24 cellular contexts compared by ENCODE assay signal in the genomic region with DNA sequence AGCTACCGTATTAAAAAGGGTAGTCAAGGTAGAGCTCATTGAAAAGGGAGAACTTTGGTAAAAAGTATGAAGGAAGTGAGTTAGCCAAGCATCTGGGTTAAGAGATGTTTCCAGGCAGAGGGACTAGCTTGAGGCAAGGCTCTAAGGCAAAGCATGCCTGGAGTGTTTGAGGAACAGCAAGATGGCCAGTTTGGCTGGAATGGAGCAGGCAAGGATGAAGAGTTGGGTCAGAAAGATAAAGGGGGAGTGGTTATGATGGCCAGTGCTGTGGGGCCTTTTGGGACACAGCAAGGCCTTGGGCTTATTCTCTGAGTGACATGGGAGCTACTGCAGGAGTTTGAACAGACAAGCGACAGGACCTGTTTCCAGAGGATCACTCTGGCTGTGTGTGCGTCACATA. TPM values are rescaled to one million over a fixed set of nuclear protein-coding genes. Genes with fewer than 3 reads are reported as not detected.
A peak's percentile ranks its signal among the peaks of the same experiment; 100 is the strongest.
DNase-seq lines count a peak whose midpoint lies in the region; ATAC-seq, FAIRE-seq and TF ChIP-seq lines count a peak whose summit lies in the region.
"Had no signal": no experiment of that assay in that cellular context is flagged by ENCODE, and none has a peak within 500 bp of the region (broad histone marks: within the 10 kb centered on the region; RNA-seq: fewer than 3 reads in every experiment).

No MANE protein-coding gene starts in this region.

- H3K9me3 ChIP-seq in K562 (replicated peaks; ENCODE audit: control insufficient read depth, insufficient read depth, low read depth, low read length) (no peaks in the 10 kb centered on the region), trophoblast cell (ENCODE audit: insufficient read depth, low read depth, low read length) (peaks cover 2% of the 10 kb centered on the region)
- H3K9me3 ChIP-seq: BE2C, BLaER1 had no signal

- no peak for TF ChIP-seq POLR2A in K562 (conservative IDR thresholded peaks at IDR 0.05)

- H2AFZ ChIP-seq in K562 (ENCODE audit: low read depth, low read length) (no peak overlapping the region), trophoblast cell (ENCODE audit: insufficient read depth, low read length, poor library complexity) (no peak overlapping the region)

- intact Hi-C loops in K562 (cut with micrococcal nuclease): no loop called here

- no peak overlapping the region for H3K27ac ChIP-seq in K562 (ENCODE audit: extremely low read depth, low read depth, low read length)
- H3K27ac ChIP-seq in trophoblast cell (ENCODE audit: low read depth, low read length): no peak overlapping the region
- H3K27ac ChIP-seq: BLaER1 had no signal

- H3K79me1 ChIP-seq in trophoblast cell (ENCODE audit: low read length): no peaks in the 10 kb centered on the region

- no peak for TF ChIP-seq RAD21 in K562 (CRISPR knock-in tag; conservative IDR thresholded peaks at IDR 0.05 in 1 of 2, IDR thresholded peaks at IDR 0.05 in 1 of 2)

- no peaks in the 10 kb centered on the region for H3K79me2 ChIP-seq in K562 (ENCODE audit: control insufficient read depth, insufficient read depth, low read length)
- H3K79me2 ChIP-seq in trophoblast cell (ENCODE audit: control insufficient read depth, insufficient read depth, low read length, poor library complexity): no peaks in the 10 kb centered on the region

- no peak overlapping the region for H2AK5ac ChIP-seq in trophoblast cell (ENCODE audit: low read length)

- H3K4me3 ChIP-seq in K562 (no peak overlapping the region), trophoblast cell (ENCODE audit: low read depth, low read length) (no peak overlapping the region)
- H3K4me3 ChIP-seq: BLaER1, GM12878 had no signal

- 80% methylated on average over 3 of the region's 3 CpGs for WGBS in K562 (ENCODE audit: insufficient coverage, low coverage, missing lambda C conversion rate)
- no CpG with 5 or more reads among the region's 3 CpGs for WGBS in trophoblast cell (ENCODE audit: extremely low coverage, insufficient coverage, insufficient read length)

- POLR2A ChIA-PET in K562 (lab: Yijun Ruan, JAX): interaction anchor here (1.1 kb wide), 1 partner anchor 12 kb away, joined by 10 read pairs; no protein-coding TSS in a partner anchor

- BruUV-seq in K562 (replicated peaks; lab: Mats Ljungman, UMichigan): no TSS peak

- H2BK12ac ChIP-seq in trophoblast cell (ENCODE audit: low read length): no peak overlapping the region

- no peak for TF ChIP-seq EP300 in K562 (IDR thresholded peaks at IDR 0.05; ENCODE audit: low read length)

- no peak overlapping the region for H4K91ac ChIP-seq in trophoblast cell (ENCODE audit: low read depth, low read length)

- peaks cover 4 to 13% of the 10 kb centered on the region in 2 experiments; a peak in 3 of 5 replicates for H3K27me3 ChIP-seq in K562 (ENCODE audit: control insufficient read depth in 2 of 2, insufficient read depth in 2 of 2, low read length in 2 of 2)
- H3K27me3 ChIP-seq in trophoblast cell (ENCODE audit: insufficient read depth, low read length): no peaks in the 10 kb centered on the region
- H3K27me3 ChIP-seq: BLaER1 had no signal

- no peaks in the 10 kb centered on the region; the same call in 1 of the 2 replicates for H4K20me1 ChIP-seq in K562 (replicated peaks; ENCODE audit: control insufficient read depth, insufficient read depth, low read length)
- H4K20me1 ChIP-seq: BLaER1 had no signal

- in situ Hi-C loops in K562 (cut with MboI): no loop called here

- no peak overlapping the region for H3K9ac ChIP-seq in K562 (ENCODE audit: insufficient read depth in 1 of 2, low read depth in 2 of 2, low read length in 2 of 2)
- H3K9ac ChIP-seq in trophoblast cell (ENCODE audit: low read length): no peak overlapping the region
- H3K9ac ChIP-seq: BLaER1 had no signal

- ATAC-seq in K562 (no peak; the same call in 2 of the 3 replicates), GM18519 (IDR thresholded peaks at IDR 0.05; ENCODE audit: low FRiP score, unreplicated experiment) (no peak), GM19351 (IDR thresholded peaks at IDR 0.05; ENCODE audit: unreplicated experiment) (no peak)
- ATAC-seq: GM12878 had no signal

- CTCF ChIA-PET in K562 (lab: Yijun Ruan, JAX; ENCODE audit: low intra/inter-chr PET ratio): no interaction called here

- DNase-seq in K562 (ENCODE audit: extremely low read depth in 1 of 4, low spot score in 3 of 4) (no peak), trophoblast cell (peak; percentile 77 to 80), ecto neural progenitor cell (ENCODE audit: low spot score) (no peak)
- DNase-seq: 8988T; ACHN; BE2C; C1 segment of cervical spinal cord; CD4-positive, alpha-beta memory T cell; CD4-positive, CD25-positive, alpha-beta regulatory T cell; CD8-positive, alpha-beta memory T cell; COR-L47; DMS 273 treated with DMSO at 0.1 percent for 48 hours; DMS153; DMS53; DND-41; EL; GDM1 had no signal

- no peak overlapping the region for H2BK120ac ChIP-seq in trophoblast cell (ENCODE audit: insufficient read depth, low read length, poor library complexity)

- no peak overlapping the region for H4K8ac ChIP-seq in trophoblast cell (ENCODE audit: low read depth, low read length)

- H3K36me3 ChIP-seq in K562 (ENCODE audit: control insufficient read depth, insufficient read depth, low read length) (peaks cover 3% of the 10 kb centered on the region; the same call in 1 of the 3 replicates), trophoblast cell (ENCODE audit: control insufficient read depth in 1 of 2, insufficient read depth in 2 of 2, low read length in 2 of 2) (no peaks in the 10 kb centered on the region)
- H3K36me3 ChIP-seq: BE2C had no signal

- H4K12ac ChIP-seq in trophoblast cell (ENCODE audit: low read depth, low read length): no peak overlapping the region

- H3K23ac ChIP-seq in trophoblast cell (ENCODE audit: low read length): no peak overlapping the region

- FAIRE-seq in K562 (lab: Jason Lieb, UNC): no peak
- FAIRE-seq: A204.1, GM12878, GM12892, GM18507 had no signal

- no peak overlapping the region for H2BK5ac ChIP-seq in trophoblast cell (ENCODE audit: low read depth, low read length, poor library complexity)

- no peak overlapping the region for H3K14ac ChIP-seq in trophoblast cell (ENCODE audit: low read length)

- H3K18ac ChIP-seq in trophoblast cell (ENCODE audit: low read length): no peak overlapping the region

- no peak for TF ChIP-seq CTCF in K562 (IDR thresholded peaks at IDR 0.05 in 2 of 3, conservative IDR thresholded peaks at IDR 0.05 in 1 of 3; ENCODE audit: insufficient read depth in 2 of 3, low read depth in 1 of 3, low read length in 3 of 3)

- H3K9me1 ChIP-seq in K562 (ENCODE audit: control insufficient read depth, insufficient read depth, low read length): no peaks in the 10 kb centered on the region

- no peaks in the 10 kb centered on the region; a peak in 2 of 5 replicates for H3K4me1 ChIP-seq in K562 (replicated peaks in 1 of 2; ENCODE audit: control insufficient read depth in 2 of 2, insufficient read depth in 2 of 2, low read length in 2 of 2)
- H3K4me1 ChIP-seq in trophoblast cell (ENCODE audit: control insufficient read depth in 1 of 2, insufficient read depth in 2 of 2, low read length in 2 of 2): no peaks in the 10 kb centered on the region
- H3K4me1 ChIP-seq: BE2C, BLaER1 had no signal

- H3K4me2 ChIP-seq in K562 (ENCODE audit: insufficient read depth, low read length) (no peak overlapping the region), trophoblast cell (ENCODE audit: low read length) (no peak overlapping the region)
- H3K4me2 ChIP-seq: BLaER1 had no signal

- H3K4ac ChIP-seq in trophoblast cell (ENCODE audit: low read depth, low read length): no peak overlapping the region

TF ChIP-seq in K562, 482 proteins besides CTCF, POLR2A, EP300 and RAD21:
- TF ChIP-seq SMARCB1 (IDR thresholded peaks at IDR 0.05; ENCODE audit: insufficient read length, low read depth) (no peak), RBM15 (IDR thresholded peaks at IDR 0.05; ENCODE audit: insufficient read depth, low read length) (no peak)
- TF ChIP-seq, protein P1, sequence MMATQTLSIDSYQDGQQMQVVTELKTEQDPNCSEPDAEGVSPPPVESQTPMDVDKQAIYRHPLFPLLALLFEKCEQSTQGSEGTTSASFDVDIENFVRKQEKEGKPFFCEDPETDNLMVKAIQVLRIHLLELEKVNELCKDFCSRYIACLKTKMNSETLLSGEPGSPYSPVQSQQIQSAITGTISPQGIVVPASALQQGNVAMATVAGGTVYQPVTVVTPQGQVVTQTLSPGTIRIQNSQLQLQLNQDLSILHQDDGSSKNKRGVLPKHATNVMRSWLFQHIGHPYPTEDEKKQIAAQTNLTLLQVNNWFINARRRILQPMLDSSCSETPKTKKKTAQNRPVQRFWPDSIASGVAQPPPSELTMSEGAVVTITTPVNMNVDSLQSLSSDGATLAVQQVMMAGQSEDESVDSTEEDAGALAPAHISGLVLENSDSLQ (IDR thresholded peaks at IDR 0.05): 0 out of 2 replicates have a peak, but pooled peaks have one; percentile 6

RNA-seq across cellular contexts. Expression of a gene that starts 42.2 kb away (rescaled TPM):
- total RNA-seq in K562 (2011; cell fraction: chromatin; rRNA removed; ENCODE audit: low replicate concordance): 8.9 and 33.9 TPM in 2 replicates
- total RNA-seq in K562 (2011; cell fraction: nucleolus; rRNA removed): 6.2 TPM in 2 replicates
- 12.7 and 20.5 TPM in 2 replicates for total RNA-seq in K562 (2011; cell fraction: nucleoplasm; rRNA removed)
- total RNA-seq in K562 (2014; rRNA removed): 5.2 and 5.7 TPM in 2 replicates
- 10.4 and 13.0 TPM in 2 replicates for total RNA-seq in K562 (2014; rRNA removed; fragmentation: Illumina TruSeq; extraction: Trizol)
- total RNA-seq in K562 (2015; rRNA removed; fragmentation: Illumina TruSeq; extraction: Trizol): 7.2 and 7.9 TPM in 2 replicates
- total RNA-seq in K562 (2021): 10.5 and 12.5 TPM in 2 replicates
- 16.9 and 17.2 TPM in 2 replicates for polyA plus RNA-seq in K562 (2011; rRNA removed)
- 3.7 and 7.0 TPM in 2 replicates for polyA plus RNA-seq in K562 (2011; cell fraction: cytosol; rRNA removed)
- polyA plus RNA-seq in K562 (2011; cell fraction: nucleus; rRNA removed): 14.6 and 22.0 TPM in 2 replicates
- polyA plus RNA-seq in K562 (2012): 4.7 and 5.9 TPM in 2 replicates
- polyA plus RNA-seq in K562 (2014; fragmentation: Illumina TruSeq; extraction: Trizol): 7.7 and 7.9 TPM in 2 replicates
- 1 to 10 TPM; 3.9 to 4.9 TPM for polyA plus RNA-seq in K562 (2014; fragmentation: Nextera tagmentation; extraction: Ambion mirVana)
- 6.5 and 8.9 TPM in 2 replicates for polyA plus RNA-seq in K562 (2014; rRNA removed)
- polyA minus RNA-seq in K562 (2011; rRNA and poly(A)+ RNA removed): 24.6 and 26.4 TPM in 2 replicates
- 6.0 and 7.9 TPM in 2 replicates for polyA minus RNA-seq in K562 (2011; cell fraction: cytosol; rRNA and poly(A)+ RNA removed)
- polyA minus RNA-seq in K562 (2011; cell fraction: nucleus; rRNA and poly(A)+ RNA removed): 13.1 and 23.7 TPM in 2 replicates
- polyA plus RNA-seq in trophoblast cell (2013): 3.4 TPM in 2 replicates

Comparison
In these comparisons a context has a peak if more than half of its experiments do, and no peak if none do; other contexts are left out.
1. DNase-seq: peak in trophoblast cell (2 of 2); none in K562 (0 of 4) and ecto neural progenitor cell (single experiment).